Comparison of ENCODE assay signal across 15 cellular contexts in genomic region chr6:111925296-111925695, GRCh38. TPM values are rescaled to one million over a fixed set of nuclear protein-coding genes. Genes with fewer than 3 reads are reported as not detected.
DNase-seq lines count a peak whose midpoint lies in the region; ATAC-seq, FAIRE-seq and TF ChIP-seq lines count a peak whose summit lies in the region.
"Had no signal": no experiment of that assay in that cellular context is flagged by ENCODE, and none has a peak within 500 bp of the region (broad histone marks: within the 10 kb centered on the region; RNA-seq: fewer than 3 reads in every experiment).

No MANE protein-coding gene starts in this region.

- H3K27ac ChIP-seq in keratinocyte (ENCODE audit: control insufficient read depth, insufficient read depth, low read length): no peak overlapping the region
- H3K27ac ChIP-seq: thyroid gland had no signal

- H4K20me1 ChIP-seq in keratinocyte (ENCODE audit: control insufficient read depth, extremely low read depth, insufficient read depth, low read length): no peaks in the 10 kb centered on the region

- H3K4me2 ChIP-seq in keratinocyte (ENCODE audit: control insufficient read depth, extremely low read depth, insufficient read depth, low read depth, low read length): no peak overlapping the region

- TF ChIP-seq CTCF in CD14-positive monocyte (IDR thresholded peaks at IDR 0.05): no peak
- no peak for TF ChIP-seq CTCF in keratinocyte (optimal IDR thresholded peaks at IDR 0.05 in 1 of 3, IDR thresholded peaks at IDR 0.05 in 1 of 3, conservative IDR thresholded peaks at IDR 0.05 in 1 of 3; ENCODE audit: extremely low read depth in 1 of 3, insufficient read depth in 2 of 3, low read length in 3 of 3)

- dilution Hi-C loops in keratinocyte (cut with MboI; ENCODE audit: extremely low pct_ligation_motif_present, low sequenced_read_pairs): no loop called here

- H3K27me3 ChIP-seq in keratinocyte (ENCODE audit: control insufficient read depth, extremely low read depth, insufficient read depth, low read length): no peaks in the 10 kb centered on the region
- H3K27me3 ChIP-seq: thyroid gland had no signal

- no peaks in the 10 kb centered on the region for H3K9me3 Mint-ChIP-seq in CD14-positive monocyte
- H3K9me3 Mint-ChIP-seq in activated T-cell treated with anti-CD3 and anti-CD28 coated beads, Interleukin-2, amount 50 U/mL, for 72 hours: peaks cover 0 to 2% of the 10 kb centered on the region in 2 donors

- H3K4me3 ChIP-seq in keratinocyte (ENCODE audit: control insufficient read depth in 2 of 3, extremely low read depth in 1 of 3, insufficient read depth in 2 of 3, low read depth in 1 of 3, low read length in 3 of 3): no peak overlapping the region
- H3K4me3 ChIP-seq: GM12878, lung, thyroid gland had no signal

- H3K9me1 ChIP-seq in keratinocyte (ENCODE audit: control insufficient read depth, extremely low read depth, insufficient read depth, low read length): no peaks in the 10 kb centered on the region

- peaks cover 39% of the 10 kb centered on the region for H3K4me1 Mint-ChIP-seq in CD14-positive monocyte
- peaks cover 48% of the 10 kb centered on the region for H3K4me1 Mint-ChIP-seq in activated T-cell treated with anti-CD3 and anti-CD28 coated beads, Interleukin-2, amount 50 U/mL, for 72 hours (ENCODE audit: low read depth)

- H3K36me3 ChIP-seq in keratinocyte (ENCODE audit: control insufficient read depth in 2 of 2, extremely low read depth in 1 of 2, insufficient read depth in 2 of 2, low read length in 2 of 2): no peaks in the 10 kb centered on the region
- H3K36me3 ChIP-seq: thyroid gland had no signal

- peak; percentile 79 for FAIRE-seq in keratinocyte (lab: Jason Lieb, UNC)
- FAIRE-seq: GM12878 had no signal

- intact Hi-C loops in CD14-positive monocyte (cut with micrococcal nuclease): no loop called here

- no peak overlapping the region for H3K4me3 Mint-ChIP-seq in CD14-positive monocyte
- no peak overlapping the region for H3K4me3 Mint-ChIP-seq in activated T-cell treated with anti-CD3 and anti-CD28 coated beads, Interleukin-2, amount 50 U/mL, for 72 hours

- H3K27ac Mint-ChIP-seq in CD14-positive monocyte: peak overlapping the region in 6 of 7 donors; percentile 25 to 83 (median 62)
- no peak overlapping the region for H3K27ac Mint-ChIP-seq in activated T-cell treated with anti-CD3 and anti-CD28 coated beads, Interleukin-2, amount 50 U/mL, for 72 hours
- H3K27ac Mint-ChIP-seq: progenitor cell of endocrine pancreas had no signal

- peaks cover 14% of the 10 kb centered on the region for H3K4me1 ChIP-seq in keratinocyte (ENCODE audit: control insufficient read depth, extremely low read depth, insufficient read depth, low read length)
- H3K4me1 ChIP-seq: thyroid gland had no signal

- no peak overlapping the region for H2AFZ ChIP-seq in keratinocyte (ENCODE audit: control insufficient read depth, low read length)

- no peak for DNase-seq in CD14-positive monocyte (ENCODE audit: low spot score)
- DNase-seq in HS-27A (ENCODE audit: low read depth): peak; percentile 71
- DNase-seq in activated T-cell treated with anti-CD3 and anti-CD28 coated beads, Interleukin-2, amount 50 U/mL, for 72 hours: peak; percentile 6 to 23
- no peak for DNase-seq in keratinocyte (ENCODE audit: low read depth, low spot score)
- DNase-seq in HUDEP-2 (lab: John Stamatoyannopoulos, UW; ENCODE audit: unreplicated experiment in 76 of 76): no peak
- DNase-seq in putamen (ENCODE audit: low spot score): no peak
- no peak for DNase-seq in NCI-H2029 treated with DMSO at 0.1 percent for 48 hours (lab: John Stamatoyannopoulos, UW)
- DNase-seq: activated CD8-positive, alpha-beta memory T cell treated with anti-CD3 and anti-CD28 coated beads, Interleukin-2, amount 50 U/mL, for 48 hours; NCI-H187 treated with DMSO at 0.1 percent for 48 hours; T-helper 9 cell; thyroid gland had no signal

- peak; percentile 74 to 87 for ATAC-seq in activated T-cell treated with anti-CD3 and anti-CD28 coated beads, Interleukin-2, amount 50 U/mL, for 72 hours (replicated peaks in 1 of 2)
- no peak for ATAC-seq in HG03139 (IDR thresholded peaks at IDR 0.05; ENCODE audit: unreplicated experiment)
- ATAC-seq: GM12878 had no signal

- H3K36me3 Mint-ChIP-seq in CD14-positive monocyte: no peaks in the 10 kb centered on the region
- H3K36me3 Mint-ChIP-seq in activated T-cell treated with anti-CD3 and anti-CD28 coated beads, Interleukin-2, amount 50 U/mL, for 72 hours (ENCODE audit: insufficient read depth in 2 of 2): no peaks in the 10 kb centered on the region

- H3K79me2 ChIP-seq in keratinocyte (ENCODE audit: control insufficient read depth, insufficient read depth, low read length): no peaks in the 10 kb centered on the region

- H3K27me3 Mint-ChIP-seq in CD14-positive monocyte (ENCODE audit: low read depth in 3 of 3): no peaks in the 10 kb centered on the region
- no peaks in the 10 kb centered on the region for H3K27me3 Mint-ChIP-seq in activated T-cell treated with anti-CD3 and anti-CD28 coated beads, Interleukin-2, amount 50 U/mL, for 72 hours (ENCODE audit: low read depth)

- no peak overlapping the region for H3K9ac ChIP-seq in keratinocyte (ENCODE audit: control insufficient read depth, extremely low read depth, insufficient read depth, low read length)

- H3K9me3 ChIP-seq in keratinocyte (ENCODE audit: control insufficient read depth, low read depth, low read length): no peaks in the 10 kb centered on the region
- H3K9me3 ChIP-seq: thyroid gland had no signal

RNA-seq across cellular contexts. Expression of gene FYN, which starts 52.0 kb away (rescaled TPM):
- 100 to 1,000 TPM in 1 of 2 donors, 10 to 100 TPM in 1; 88.4 to 114 TPM for polyA plus RNA-seq in CD14-positive monocyte
- 100 to 1,000 TPM; 504 to 505 TPM for total RNA-seq in activated T-cell treated with anti-CD3 and anti-CD28 coated beads, Interleukin-2, amount 50 U/mL, for 72 hours
- 24.7 to 46.8 TPM (median 27.3 TPM) in 3 replicates for polyA plus RNA-seq in keratinocyte
- polyA plus RNA-seq in keratinocyte (2011; ENCODE audit: low read depth): 193 TPM
- polyA plus RNA-seq in keratinocyte (2011; cell fraction: cytosol; rRNA removed): 30.2 and 37.1 TPM in 2 replicates
- 60.3 and 73.6 TPM in 2 replicates for polyA plus RNA-seq in keratinocyte (2011; cell fraction: nucleus; rRNA removed)
- 40.4 and 62.3 TPM in 2 replicates for polyA plus RNA-seq in keratinocyte (2012; ENCODE audit: low replicate concordance)
- 33.5 to 71.8 TPM (median 53.0 TPM) in 3 replicates for polyA minus RNA-seq in keratinocyte
- 43.5 TPM for polyA minus RNA-seq in keratinocyte (2011; cell fraction: cytosol; rRNA and poly(A)+ RNA removed)
- 36.9 and 67.8 TPM in 2 replicates for polyA minus RNA-seq in keratinocyte (2011; cell fraction: nucleus; rRNA and poly(A)+ RNA removed)

Comparison
In these comparisons a context has a peak if more than half of its experiments do, and no peak if none do; other contexts are left out.
1. DNase-seq: peak in HS-27A (single experiment) and activated T-cell treated with anti-CD3 and anti-CD28 coated beads, Interleukin-2, amount 50 U/mL, for 72 hours (2 of 2); none in CD14-positive monocyte (single experiment), keratinocyte (single experiment), HUDEP-2 (0 of 76), putamen (single experiment) and NCI-H2029 treated with DMSO at 0.1 percent for 48 hours (single experiment).